In the genomic region with DNA sequence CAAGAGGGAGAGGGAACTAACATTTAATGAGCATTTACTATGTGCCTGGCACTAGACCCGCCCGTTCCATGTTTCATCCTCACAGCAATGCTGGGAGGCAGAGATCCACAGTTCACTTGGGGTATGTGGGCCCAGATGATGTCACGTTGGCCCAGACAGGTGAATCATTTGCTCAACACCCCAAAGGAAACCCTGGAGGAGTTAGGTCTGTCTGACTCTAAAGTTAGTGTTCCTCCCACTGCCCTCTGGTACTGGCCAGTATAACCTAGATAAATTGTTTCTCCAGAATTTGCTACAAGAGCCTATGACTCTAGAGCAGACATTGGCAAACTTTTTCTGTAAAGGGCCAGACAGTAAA, we compare ENCODE assay signal across 16 cellular contexts.
DNase-seq lines count a peak whose midpoint lies in the region; ATAC-seq and TF ChIP-seq lines count a peak whose summit lies in the region.
"Had no signal": no experiment of that assay in that cellular context is flagged by ENCODE, and none has a peak within 500 bp of the region (broad histone marks: within the 10 kb centered on the region; RNA-seq: fewer than 3 reads in every experiment).

No MANE protein-coding gene starts in this region.

- H3K9ac ChIP-seq in SK-N-SH = no peak overlapping the region

- H3K4me3 ChIP-seq in SK-N-SH (ENCODE audit: low read depth in 2 of 2, low read length in 1 of 2) = no peak overlapping the region
- H3K4me3 ChIP-seq in ovary = no peak overlapping the region

- intact Hi-C loops in ovary (cut with DNase I) = no loop called here

- H3K36me3 Mint-ChIP-seq in T-cell = peaks cover 56% of the 10 kb centered on the region

- no peak for DNase-seq in SK-N-SH
- peak; percentile 34 for DNase-seq in astrocyte of the hippocampus (ENCODE audit: low read depth, low spot score)
- peak; percentile 69 for DNase-seq in kidney tubule cell (ENCODE audit: low spot score)
- DNase-seq in NCI-H1417 treated with DMSO at 0.1 percent for 48 hours (lab: John Stamatoyannopoulos, UW) = no peak
- no peak for DNase-seq in ovary
- DNase-seq in T-cell = no peak
- DNase-seq: activated CD8-positive, alpha-beta memory T cell treated with anti-CD3 and anti-CD28 coated beads, Interleukin-2, amount 50 U/mL, for 48 hours; CD8-positive, alpha-beta memory T cell; GDM1; midbrain; occipital lobe; stimulated activated naive CD4-positive, alpha-beta T cell had no signal

- TF ChIP-seq EP300 in SK-N-SH (IDR thresholded peaks at IDR 0.05; ENCODE audit: borderline replicate concordance in 1 of 2, low read depth in 1 of 2, low read length in 1 of 2) = no peak
- TF ChIP-seq EP300 in ovary (IDR thresholded peaks at IDR 0.05) = no peak

- H3K4me3 Mint-ChIP-seq in T-cell = no peak overlapping the region
- H3K4me3 Mint-ChIP-seq: activated naive CD4-positive, alpha-beta T cell treated with anti-CD3 and anti-CD28 coated beads, Interleukin-2, amount 50 U/mL, for 24 hours; CD8-positive, alpha-beta memory T cell had no signal

- H4K20me1 ChIP-seq in SK-N-SH (ENCODE audit: insufficient read depth) = no peaks in the 10 kb centered on the region

- peaks cover 16% of the 10 kb centered on the region for H3F3A ChIP-seq in SK-N-SH (replicated peaks; ENCODE audit: insufficient read depth)

- peaks cover 0 to 18% of the 10 kb centered on the region in 2 experiments; a peak in 2 of 4 replicates for H3K4me1 ChIP-seq in SK-N-SH (ENCODE audit: control insufficient read depth in 1 of 2, insufficient read depth in 2 of 2, low read depth in 1 of 2, low read length in 1 of 2)
- no peaks in the 10 kb centered on the region for H3K4me1 ChIP-seq in ovary (ENCODE audit: insufficient read depth)

- H3K4me2 ChIP-seq in SK-N-SH = 0 out of 2 replicates have a peak overlapping the region, but pooled peaks have one; percentile 24

- H3K9me3 Mint-ChIP-seq in T-cell = no peaks in the 10 kb centered on the region
- H3K9me3 Mint-ChIP-seq: activated naive CD4-positive, alpha-beta T cell treated with anti-CD3 and anti-CD28 coated beads, Interleukin-2, amount 50 U/mL, for 24 hours; CD8-positive, alpha-beta memory T cell had no signal

- TF ChIP-seq CTCF in SK-N-SH (IDR thresholded peaks at IDR 0.05) = no peak
- no peak for TF ChIP-seq CTCF in ovary (IDR thresholded peaks at IDR 0.05)

- H3K36me3 ChIP-seq in SK-N-SH (replicated peaks in 1 of 2; ENCODE audit: control insufficient read depth in 1 of 2, insufficient read depth in 2 of 2, low read length in 1 of 2) (peaks cover 4 to 15% of the 10 kb centered on the region in 2 experiments), ovary (no peaks in the 10 kb centered on the region)

- no peaks in the 10 kb centered on the region for H3K9me2 ChIP-seq in SK-N-SH

- 96% methylated on average over 3 of the region's 3 CpGs for WGBS in SK-N-SH (ENCODE audit: low lambda C conversion rate)
- 94 to 96% (median 94%) methylated on average over 3 of the region's 3 CpGs for WGBS in ovary, 3 donors

- H3K9me3 ChIP-seq in SK-N-SH = no peaks in the 10 kb centered on the region
- no peaks in the 10 kb centered on the region for H3K9me3 ChIP-seq in ovary

- H3K27ac ChIP-seq in SK-N-SH (ENCODE audit: low read depth in 2 of 2, low read length in 1 of 2) (peak overlapping the region; percentile 53 to 62; a peak in 3 of 4 replicates), ovary (no peak overlapping the region)
- H3K27ac ChIP-seq: 22Rv1 had no signal

- no peaks in the 10 kb centered on the region for H3K4me1 Mint-ChIP-seq in T-cell
- H3K4me1 Mint-ChIP-seq: activated naive CD4-positive, alpha-beta T cell treated with anti-CD3 and anti-CD28 coated beads, Interleukin-2, amount 50 U/mL, for 24 hours; CD8-positive, alpha-beta memory T cell had no signal

- TF ChIP-seq RAD21 in SK-N-SH (IDR thresholded peaks at IDR 0.05; ENCODE audit: low read length) = no peak

- no peak for TF ChIP-seq POLR2A in ovary (IDR thresholded peaks at IDR 0.05)

- H2AFZ ChIP-seq in SK-N-SH (ENCODE audit: low read depth) = no peak overlapping the region

- no peaks in the 10 kb centered on the region for H3K27me3 ChIP-seq in SK-N-SH (ENCODE audit: insufficient read depth)
- H3K27me3 ChIP-seq in ovary = no peaks in the 10 kb centered on the region

- H3K79me2 ChIP-seq in SK-N-SH (ENCODE audit: insufficient read depth) = no peaks in the 10 kb centered on the region

- CTCF ChIA-PET in SK-N-SH (lab: Yijun Ruan, JAX) = interaction anchor here (1.7 kb wide), 1 partner anchor 138 kb away, joined by 3 read pairs; no protein-coding TSS in a partner anchor
- CTCF ChIA-PET in T-cell (lab: Charles Lee) = no interaction called here

- no peak overlapping the region for H3K27ac Mint-ChIP-seq in T-cell
- H3K27ac Mint-ChIP-seq: activated naive CD4-positive, alpha-beta T cell treated with anti-CD3 and anti-CD28 coated beads, Interleukin-2, amount 50 U/mL, for 24 hours had no signal

- H3K27me3 Mint-ChIP-seq in T-cell = no peaks in the 10 kb centered on the region
- H3K27me3 Mint-ChIP-seq: activated naive CD4-positive, alpha-beta T cell treated with anti-CD3 and anti-CD28 coated beads, Interleukin-2, amount 50 U/mL, for 24 hours; CD8-positive, alpha-beta memory T cell had no signal

- ATAC-seq in SK-N-SH treated with all-trans-retinoic acid at 6 μM for 48 hours (no peak), T-cell (replicated peaks in 1 of 4) (no peak), GM19328 (IDR thresholded peaks at IDR 0.05; ENCODE audit: unreplicated experiment) (no peak)

- POLR2A ChIA-PET in SK-N-SH (lab: Yijun Ruan, JAX) = interaction anchor here (0.9 kb wide), 1 partner anchor 12 kb away, joined by 4 read pairs; no protein-coding TSS in a partner anchor
- POLR2A ChIA-PET in T-cell (lab: Charles Lee) = no interaction called here

TF ChIP-seq in SK-N-SH, 30 proteins besides CTCF, POLR2A, EP300 and RAD21:
- TF ChIP-seq SIN3A (IDR thresholded peaks at IDR 0.05; ENCODE audit: borderline replicate concordance, low read depth, low read length) = no peak
- no peak for TF ChIP-seq CHD2 (IDR thresholded peaks at IDR 0.05; ENCODE audit: low read length, partially characterized antibody)
TF ChIP-seq in SK-N-SH: peak in this region for 0.

TF ChIP-seq in SK-N-SH treated with all-trans-retinoic acid at 6 μM for 48 hours, 23 proteins besides CTCF, POLR2A, EP300 and RAD21:
- TF ChIP-seq ARNTL (CRISPR knock-in tag; IDR thresholded peaks at IDR 0.05; ENCODE audit: borderline replicate concordance, low read depth) = no peak
- no peak for TF ChIP-seq ZNF70 (CRISPR knock-in tag; IDR thresholded peaks at IDR 0.05)
- TF ChIP-seq BACH2 (CRISPR knock-in tag; IDR thresholded peaks at IDR 0.05; ENCODE audit: borderline replicate concordance) = no peak
- TF ChIP-seq ZFP3 (CRISPR knock-in tag; IDR thresholded peaks at IDR 0.05) = no peak
- no peak for TF ChIP-seq TOX (CRISPR knock-in tag; IDR thresholded peaks at IDR 0.05; ENCODE audit: borderline replicate concordance)
- no peak for TF ChIP-seq RARB (CRISPR knock-in tag; IDR thresholded peaks at IDR 0.05)
- TF ChIP-seq TCF4 (CRISPR knock-in tag; IDR thresholded peaks at IDR 0.05; ENCODE audit: borderline replicate concordance) = no peak
- TF ChIP-seq PATZ1 (CRISPR knock-in tag; IDR thresholded peaks at IDR 0.05; ENCODE audit: borderline replicate concordance) = no peak
- TF ChIP-seq GLIS3 (CRISPR knock-in tag; IDR thresholded peaks at IDR 0.05) = no peak
- TF ChIP-seq ZFP30 (CRISPR knock-in tag; IDR thresholded peaks at IDR 0.05) = no peak
- no peak for TF ChIP-seq ZC3H10 (CRISPR knock-in tag; IDR thresholded peaks at IDR 0.05)
TF ChIP-seq in SK-N-SH treated with all-trans-retinoic acid at 6 μM for 48 hours: peak in this region for 0.

Comparison
In these comparisons a context has a peak if more than half of its experiments do, and no peak if none do; other contexts are left out.
1. DNase-seq: peak in astrocyte of the hippocampus (single experiment) and kidney tubule cell (single experiment); none in SK-N-SH (single experiment), NCI-H1417 treated with DMSO at 0.1 percent for 48 hours (single experiment), ovary (0 of 5) and T-cell (0 of 34).
2. H3K27ac ChIP-seq: peak in SK-N-SH (2 of 2); none in ovary (0 of 2).